In genomic region chr6:113050010-113050893, GRCh38 we compare ENCODE assay signal across 11 cellular contexts.
DNase-seq lines count a peak whose midpoint lies in the region; ATAC-seq, FAIRE-seq and TF ChIP-seq lines count a peak whose summit lies in the region.
"Had no signal": no experiment of that assay in that cellular context is flagged by ENCODE, and none has a peak within 500 bp of the region (broad histone marks: within the 10 kb centered on the region; RNA-seq: fewer than 3 reads in every experiment).

No MANE protein-coding gene starts in this region.

- no peak for TF ChIP-seq CTCF in astrocyte (IDR thresholded peaks at IDR 0.05; ENCODE audit: insufficient read depth, low read depth, low read length)
- no peak for TF ChIP-seq CTCF in hepatocyte (IDR thresholded peaks at IDR 0.05; ENCODE audit: poor library complexity)

- H3K4me1 ChIP-seq in ACC112 (ENCODE audit: control insufficient read depth, insufficient read depth, low read length, unreplicated experiment) (peaks cover 41% of the 10 kb centered on the region), astrocyte (ENCODE audit: insufficient read depth, low read length) (peaks cover 31% of the 10 kb centered on the region), hepatocyte (ENCODE audit: insufficient read depth) (no peaks in the 10 kb centered on the region)

- H4K20me1 ChIP-seq in astrocyte (ENCODE audit: insufficient read depth, low read length) (no peaks in the 10 kb centered on the region), hepatocyte (ENCODE audit: insufficient read depth, poor library complexity, severe bottlenecking) (no peaks in the 10 kb centered on the region)

- H3K9me3 ChIP-seq in astrocyte (ENCODE audit: insufficient read depth, low read depth, low read length) (no peaks in the 10 kb centered on the region), hepatocyte (ENCODE audit: low read depth) (no peaks in the 10 kb centered on the region)

- H3K4me3 ChIP-seq in ACC112 (ENCODE audit: low read depth, low read length) (peak overlapping the region; percentile 52), astrocyte (ENCODE audit: insufficient read depth, low read depth, low read length) (no peak overlapping the region), hepatocyte (no peak overlapping the region)

- H3K27ac ChIP-seq in ACC112 (ENCODE audit: low read depth, low read length), result peak overlapping the region; percentile 64
- peak overlapping the region; percentile 39 for H3K27ac ChIP-seq in astrocyte (ENCODE audit: low read depth, low read length)
- no peak overlapping the region for H3K27ac ChIP-seq in hepatocyte

- FAIRE-seq in astrocyte (lab: Jason Lieb, UNC), result peak; percentile 45
- FAIRE-seq: endometrium had no signal

- peak overlapping the region; percentile 92 for H2AFZ ChIP-seq in ACC112 (ENCODE audit: low read length, unreplicated experiment)
- H2AFZ ChIP-seq in astrocyte (ENCODE audit: low read depth, low read length), result no peak overlapping the region
- no peak overlapping the region for H2AFZ ChIP-seq in hepatocyte

- 62% methylated on average over 7 of the region's 7 CpGs for WGBS in hepatocyte (ENCODE audit: low lambda C conversion rate, missing lambda C conversion rate)

- no peaks in the 10 kb centered on the region for H3K36me3 Mint-ChIP-seq in astrocyte (ENCODE audit: low read depth, unreplicated experiment)
- H3K36me3 Mint-ChIP-seq in activated CD4-positive, alpha-beta T cell treated with anti-CD3 and anti-CD28 coated beads, Interleukin-2, amount 10 ng/mL, durations not matched to agents 7 days and 5 days (ENCODE audit: low read depth), result no peaks in the 10 kb centered on the region
- no peaks in the 10 kb centered on the region for H3K36me3 Mint-ChIP-seq in activated CD4-positive, alpha-beta T cell treated with anti-CD3 and anti-CD28 coated beads for 36 hours (ENCODE audit: low read depth)

- intact Hi-C loops in activated CD4-positive, alpha-beta T cell treated with anti-CD3 and anti-CD28 coated beads for 36 hours (cut with DNase I, micrococcal nuclease), result no loop called here

- H3K9me2 ChIP-seq in hepatocyte (replicated peaks; ENCODE audit: insufficient read depth), result no peaks in the 10 kb centered on the region

- no peaks in the 10 kb centered on the region for H3K27me3 ChIP-seq in ACC112 (ENCODE audit: insufficient read depth, low read length)
- H3K27me3 ChIP-seq in astrocyte (ENCODE audit: insufficient read depth, low read length), result no peaks in the 10 kb centered on the region
- H3K27me3 ChIP-seq in hepatocyte, result no peaks in the 10 kb centered on the region

- H3K4me3 Mint-ChIP-seq in astrocyte (ENCODE audit: unreplicated experiment), result no peak overlapping the region
- H3K4me3 Mint-ChIP-seq in activated CD4-positive, alpha-beta T cell treated with anti-CD3 and anti-CD28 coated beads, Interleukin-2, amount 10 ng/mL, durations not matched to agents 7 days and 5 days, result no peak overlapping the region
- no peak overlapping the region for H3K4me3 Mint-ChIP-seq in activated CD4-positive, alpha-beta T cell treated with anti-CD3 and anti-CD28 coated beads for 36 hours

- no peaks in the 10 kb centered on the region for H3K79me2 ChIP-seq in ACC112 (ENCODE audit: control insufficient read depth, insufficient read depth, low read length, unreplicated experiment)
- no peaks in the 10 kb centered on the region for H3K79me2 ChIP-seq in astrocyte (ENCODE audit: insufficient read depth, low read length)
- no peaks in the 10 kb centered on the region for H3K79me2 ChIP-seq in hepatocyte

- H3K9ac ChIP-seq in astrocyte (ENCODE audit: low read length), result peak overlapping the region; percentile 17

- no peaks in the 10 kb centered on the region for H3K9me3 Mint-ChIP-seq in astrocyte (ENCODE audit: unreplicated experiment)
- H3K9me3 Mint-ChIP-seq in activated CD4-positive, alpha-beta T cell treated with anti-CD3 and anti-CD28 coated beads, Interleukin-2, amount 10 ng/mL, durations not matched to agents 7 days and 5 days, result no peaks in the 10 kb centered on the region
- peaks cover 1% of the 10 kb centered on the region for H3K9me3 Mint-ChIP-seq in activated CD4-positive, alpha-beta T cell treated with anti-CD3 and anti-CD28 coated beads for 36 hours (ENCODE audit: low read depth)

- POLR2A ChIA-PET in activated CD4-positive, alpha-beta T cell treated with anti-CD3 and anti-CD28 coated beads, Interleukin-2, amount 10 ng/mL, durations not matched to agents 7 days and 5 days (lab: Charles Lee), result no interaction called here
- POLR2A ChIA-PET in activated CD4-positive, alpha-beta T cell treated with anti-CD3 and anti-CD28 coated beads for 36 hours (lab: Charles Lee), result no interaction called here

- no peak for ATAC-seq in HG03565 (IDR thresholded peaks at IDR 0.05; ENCODE audit: unreplicated experiment)
- ATAC-seq in activated CD4-positive, alpha-beta T cell treated with anti-CD3 and anti-CD28 coated beads for 36 hours, result no peak

- H3K4me2 ChIP-seq in astrocyte (ENCODE audit: low read length), result peak overlapping the region; percentile 60
- peak overlapping the region; percentile 29 for H3K4me2 ChIP-seq in hepatocyte

- H3K4me1 Mint-ChIP-seq in astrocyte (ENCODE audit: low read depth, unreplicated experiment), result peaks cover 21% of the 10 kb centered on the region
- no peaks in the 10 kb centered on the region for H3K4me1 Mint-ChIP-seq in activated CD4-positive, alpha-beta T cell treated with anti-CD3 and anti-CD28 coated beads, Interleukin-2, amount 10 ng/mL, durations not matched to agents 7 days and 5 days
- H3K4me1 Mint-ChIP-seq in activated CD4-positive, alpha-beta T cell treated with anti-CD3 and anti-CD28 coated beads for 36 hours, result no peaks in the 10 kb centered on the region

- no peaks in the 10 kb centered on the region for H3K27me3 Mint-ChIP-seq in astrocyte (ENCODE audit: low read depth, unreplicated experiment)
- no peaks in the 10 kb centered on the region for H3K27me3 Mint-ChIP-seq in activated CD4-positive, alpha-beta T cell treated with anti-CD3 and anti-CD28 coated beads, Interleukin-2, amount 10 ng/mL, durations not matched to agents 7 days and 5 days
- H3K27me3 Mint-ChIP-seq in activated CD4-positive, alpha-beta T cell treated with anti-CD3 and anti-CD28 coated beads for 36 hours, result no peaks in the 10 kb centered on the region

- peak overlapping the region; percentile 21 for H3K27ac Mint-ChIP-seq in astrocyte (ENCODE audit: unreplicated experiment)
- no peak overlapping the region for H3K27ac Mint-ChIP-seq in activated CD4-positive, alpha-beta T cell treated with anti-CD3 and anti-CD28 coated beads, Interleukin-2, amount 10 ng/mL, durations not matched to agents 7 days and 5 days
- no peak overlapping the region for H3K27ac Mint-ChIP-seq in activated CD4-positive, alpha-beta T cell treated with anti-CD3 and anti-CD28 coated beads for 36 hours

- DNase-seq in HT-29 (ENCODE audit: low spot score) (peak; percentile 28), astrocyte (ENCODE audit: low read depth) (peak; percentile 58), hepatocyte (ENCODE audit: low spot score) (no peak), SIG-M5 (lab: John Stamatoyannopoulos, UW) (no peak)
- DNase-seq in activated CD4-positive, alpha-beta T cell treated with anti-CD3 and anti-CD28 coated beads, Interleukin-2, amount 10 ng/mL, durations not matched to agents 7 days and 5 days, result no peak
- no peak for DNase-seq in activated CD4-positive, alpha-beta T cell treated with anti-CD3 and anti-CD28 coated beads for 36 hours
- DNase-seq: NCI-H187; stimulated activated CD4-positive, alpha-beta T cell treated with anti-CD3 and anti-CD28 coated beads, Interleukin-12 subunit alpha, Interleukin-12 subunit beta, amount 100 ng/mL, for 4 hours had no signal

- H3K36me3 ChIP-seq in ACC112 (ENCODE audit: insufficient read depth, low read length) (no peaks in the 10 kb centered on the region), astrocyte (ENCODE audit: insufficient read depth, low read length) (no peaks in the 10 kb centered on the region), hepatocyte (replicated peaks; ENCODE audit: insufficient read depth, low read depth) (no peaks in the 10 kb centered on the region)

- CTCF ChIA-PET in activated CD4-positive, alpha-beta T cell treated with anti-CD3 and anti-CD28 coated beads, Interleukin-2, amount 10 ng/mL, durations not matched to agents 7 days and 5 days (lab: Charles Lee), result no interaction called here
- CTCF ChIA-PET in activated CD4-positive, alpha-beta T cell treated with anti-CD3 and anti-CD28 coated beads for 36 hours (lab: Charles Lee), result no interaction called here

Comparison
In these comparisons a context has a peak if more than half of its experiments do, and no peak if none do; other contexts are left out.
1. DNase-seq: peak in HT-29 (single experiment) and astrocyte (single experiment); none in hepatocyte (single experiment), activated CD4-positive, alpha-beta T cell treated with anti-CD3 and anti-CD28 coated beads, Interleukin-2, amount 10 ng/mL, durations not matched to agents 7 days and 5 days (single experiment), SIG-M5 (single experiment) and activated CD4-positive, alpha-beta T cell treated with anti-CD3 and anti-CD28 coated beads for 36 hours (single experiment).